ENCODE assay signal across 15 cellular contexts in genomic region chr15:41777421-41777973, GRCh38. TPM values are rescaled to one million over a fixed set of nuclear protein-coding genes. Genes with fewer than 3 reads are reported as not detected.
DNase-seq lines count a peak whose midpoint lies in the region; ATAC-seq, FAIRE-seq and TF ChIP-seq lines count a peak whose summit lies in the region.
"Had no signal": no experiment of that assay in that cellular context is flagged by ENCODE, and none has a peak within 500 bp of the region (broad histone marks: within the 10 kb centered on the region; RNA-seq: fewer than 3 reads in every experiment).

No MANE protein-coding gene starts in this region.

- peak; percentile 70 for DNase-seq in HT1080 (ENCODE audit: low read depth)
- no peak for DNase-seq in brain microvascular endothelial cell
- DNase-seq in keratinocyte (ENCODE audit: low read depth, low spot score): no peak
- no peak for DNase-seq in Caco-2
- DNase-seq in SW480 (ENCODE audit: low spot score): no peak
- no peak for DNase-seq in CD8-positive, alpha-beta T cell
- DNase-seq: activated CD4-positive, alpha-beta T cell treated with anti-CD3 and anti-CD28 coated beads, Interleukin-2, amount 50 U/mL, for 1 hour; DMS53; islet precursor cell; NCI-H526; stimulated activated CD4-positive, alpha-beta T cell treated with anti-CD3 and anti-CD28 coated beads, Interleukin-1b, Interleukin-23, amount 100 ng/mL, for 48 hours; T-helper 9 cell; trophoblast cell had no signal

- H3K36me3 ChIP-seq in BLaER1 (no peaks in the 10 kb centered on the region), brain microvascular endothelial cell (replicated peaks) (no peaks in the 10 kb centered on the region), keratinocyte (ENCODE audit: control insufficient read depth in 2 of 2, extremely low read depth in 1 of 2, insufficient read depth in 2 of 2, low read length in 2 of 2) (peaks cover 0 to 5% of the 10 kb centered on the region in 2 experiments), Caco-2 (ENCODE audit: control insufficient read depth, insufficient read depth, low read length) (no peaks in the 10 kb centered on the region)
- no peaks in the 10 kb centered on the region for H3K36me3 ChIP-seq in CD8-positive, alpha-beta T cell (ENCODE audit: insufficient read depth, low read length)

- H3K4me3 ChIP-seq in BLaER1 (no peak overlapping the region), brain microvascular endothelial cell (ENCODE audit: low read depth, low read length) (no peak overlapping the region), keratinocyte (ENCODE audit: control insufficient read depth in 2 of 3, extremely low read depth in 1 of 3, insufficient read depth in 2 of 3, low read depth in 1 of 3, low read length in 3 of 3) (peak overlapping the region; percentile 62 to 76 (median 72)), Caco-2 (ENCODE audit: low read depth, low read length) (no peak overlapping the region)
- H3K4me3 ChIP-seq in CD8-positive, alpha-beta T cell (ENCODE audit: low read depth, low read length): no peak overlapping the region

- H3K9me1 ChIP-seq in keratinocyte (ENCODE audit: control insufficient read depth, extremely low read depth, insufficient read depth, low read length): no peaks in the 10 kb centered on the region

- H3K9ac ChIP-seq in BLaER1 (peak overlapping the region; percentile 49), keratinocyte (ENCODE audit: control insufficient read depth, extremely low read depth, insufficient read depth, low read length) (peak overlapping the region; percentile 84)

- CTCF ChIA-PET in Caco-2 (lab: Charles Lee): no interaction called here
- CTCF ChIA-PET in CD8-positive, alpha-beta T cell (lab: Charles Lee): interaction anchor here (0.7 to 6.0 kb wide), 6 partner anchors 11 to 160 kb away, joined by 3 to 46 read pairs (median 4); no protein-coding TSS in a partner anchor

- H3K27ac Mint-ChIP-seq in Caco-2 (ENCODE audit: unreplicated experiment): no peak overlapping the region
- no peak overlapping the region for H3K27ac Mint-ChIP-seq in CD8-positive, alpha-beta T cell

- H4K20me1 ChIP-seq in BLaER1 (peaks cover 10% of the 10 kb centered on the region), keratinocyte (ENCODE audit: control insufficient read depth, extremely low read depth, insufficient read depth, low read length) (no peaks in the 10 kb centered on the region)

- BruUV-seq in Caco-2 (replicated peaks; lab: Mats Ljungman, UMichigan): no TSS peak

- H3K4me1 ChIP-seq in BLaER1 (peaks cover 89% of the 10 kb centered on the region), keratinocyte (ENCODE audit: control insufficient read depth, extremely low read depth, insufficient read depth, low read length) (peaks cover 63% of the 10 kb centered on the region), Caco-2 (peaks cover 32% of the 10 kb centered on the region)
- H3K4me1 ChIP-seq in CD8-positive, alpha-beta T cell (ENCODE audit: insufficient read depth, low read length): peaks cover 46% of the 10 kb centered on the region

- no peaks in the 10 kb centered on the region for H3K27me3 Mint-ChIP-seq in Caco-2 (ENCODE audit: insufficient read depth, unreplicated experiment)
- no peaks in the 10 kb centered on the region for H3K27me3 Mint-ChIP-seq in CD8-positive, alpha-beta T cell (ENCODE audit: low read depth)

- H3K27me3 ChIP-seq in BLaER1 (no peaks in the 10 kb centered on the region), brain microvascular endothelial cell (replicated peaks) (no peaks in the 10 kb centered on the region), keratinocyte (ENCODE audit: control insufficient read depth, extremely low read depth, insufficient read depth, low read length) (no peaks in the 10 kb centered on the region), Caco-2 (replicated peaks; ENCODE audit: control insufficient read depth, insufficient read depth, low read length) (no peaks in the 10 kb centered on the region)
- H3K27me3 ChIP-seq in CD8-positive, alpha-beta T cell (ENCODE audit: insufficient read depth, low read length): no peaks in the 10 kb centered on the region

- H3K36me3 Mint-ChIP-seq in Caco-2 (ENCODE audit: insufficient read depth, unreplicated experiment): peaks cover 42% of the 10 kb centered on the region
- H3K36me3 Mint-ChIP-seq in CD8-positive, alpha-beta T cell: peaks cover 22% of the 10 kb centered on the region

- POLR2A ChIA-PET in Caco-2 (lab: Charles Lee): no interaction called here
- POLR2A ChIA-PET in CD8-positive, alpha-beta T cell (lab: Charles Lee): interaction anchor here (0.6 kb wide), 1 partner anchor 109 kb away, joined by 3 read pairs; no protein-coding TSS in a partner anchor

- no peak overlapping the region for H2AFZ ChIP-seq in keratinocyte (ENCODE audit: control insufficient read depth, low read length)

- no peak for ATAC-seq in HG02763 (IDR thresholded peaks at IDR 0.05; ENCODE audit: unreplicated experiment)
- no peak for ATAC-seq in CD8-positive, alpha-beta T cell

- FAIRE-seq in keratinocyte (lab: Jason Lieb, UNC): peak; percentile 62

- in situ Hi-C loops in brain microvascular endothelial cell (cut with HindIII; ENCODE audit: low pct_ligation_motif_present, low sequenced_read_pairs): no loop called here

- TF ChIP-seq CTCF in brain microvascular endothelial cell (IDR thresholded peaks at IDR 0.05; ENCODE audit: low read depth, low read length, missing control alignments) (no peak), keratinocyte (optimal IDR thresholded peaks at IDR 0.05 in 1 of 3, IDR thresholded peaks at IDR 0.05 in 1 of 3, conservative IDR thresholded peaks at IDR 0.05 in 1 of 3; ENCODE audit: extremely low read depth in 1 of 3, insufficient read depth in 2 of 3, low read length in 3 of 3) (no peak), Caco-2 (IDR thresholded peaks at IDR 0.05; ENCODE audit: insufficient read depth in 1 of 2, low read depth in 1 of 2, low read length in 1 of 2, severe bottlenecking in 1 of 2, unreplicated experiment in 1 of 2) (no peak)
- TF ChIP-seq CTCF in CD8-positive, alpha-beta T cell (IDR thresholded peaks at IDR 0.05): no peak

- no peaks in the 10 kb centered on the region for H3K9me3 Mint-ChIP-seq in Caco-2 (ENCODE audit: unreplicated experiment)
- no peaks in the 10 kb centered on the region for H3K9me3 Mint-ChIP-seq in CD8-positive, alpha-beta T cell

- H3K9me3 ChIP-seq in BLaER1 (no peaks in the 10 kb centered on the region), keratinocyte (ENCODE audit: control insufficient read depth, low read depth, low read length) (no peaks in the 10 kb centered on the region), Caco-2 (no peaks in the 10 kb centered on the region)
- no peaks in the 10 kb centered on the region for H3K9me3 ChIP-seq in CD8-positive, alpha-beta T cell (ENCODE audit: low read length)

- dilution Hi-C loops in keratinocyte (cut with MboI; ENCODE audit: extremely low pct_ligation_motif_present, low sequenced_read_pairs): no loop called here

- H3K27ac ChIP-seq in BLaER1 (0 out of 2 replicates have a peak overlapping the region, but pooled peaks have one; percentile 10), brain microvascular endothelial cell (peak overlapping the region; percentile 23), keratinocyte (ENCODE audit: control insufficient read depth, insufficient read depth, low read length) (peak overlapping the region; percentile 95)
- H3K27ac ChIP-seq in CD8-positive, alpha-beta T cell (ENCODE audit: low read depth, low read length): no peak overlapping the region

- H3K4me1 Mint-ChIP-seq in Caco-2 (ENCODE audit: low read depth, unreplicated experiment): peaks cover 29% of the 10 kb centered on the region
- H3K4me1 Mint-ChIP-seq in CD8-positive, alpha-beta T cell (ENCODE audit: low read depth): peaks cover 77% of the 10 kb centered on the region

- H3K4me2 ChIP-seq in BLaER1 (peak overlapping the region; percentile 93), keratinocyte (ENCODE audit: control insufficient read depth, extremely low read depth, insufficient read depth, low read depth, low read length) (peak overlapping the region; percentile 86)

- H3K4me3 Mint-ChIP-seq in Caco-2 (ENCODE audit: unreplicated experiment): no peak overlapping the region
- H3K4me3 Mint-ChIP-seq in CD8-positive, alpha-beta T cell: no peak overlapping the region

- intact Hi-C loops in Caco-2 (cut with micrococcal nuclease; ENCODE audit: unreplicated experiment): no loop called here
- intact Hi-C loops in CD8-positive, alpha-beta T cell (cut with DNase I, micrococcal nuclease): loop anchor here in 1 of 2 experiments (10.0 kb wide), 1 partner anchor 157 kb away; no protein-coding TSS in a partner anchor

- H3K79me2 ChIP-seq in keratinocyte (ENCODE audit: control insufficient read depth, insufficient read depth, low read length): peaks cover 72% of the 10 kb centered on the region

RNA-seq across cellular contexts. Expression of gene MAPKBP1, which starts 3.2 kb away (rescaled TPM):
- total RNA-seq in HT1080 (2014; rRNA removed; shearing (Covaris generic)): 19.5 and 20.6 TPM in 2 replicates
- polyA plus RNA-seq in HT1080 (2015; cell fraction: cytosol; rRNA removed): 11.0 and 13.9 TPM in 2 replicates
- 73.8 and 77.9 TPM in 2 replicates for polyA plus RNA-seq in HT1080 (2015; cell fraction: nucleus; rRNA removed)
- 11.3 to 22.2 TPM (median 18.3 TPM) in 3 replicates for polyA plus RNA-seq in keratinocyte
- polyA plus RNA-seq in keratinocyte (2011; ENCODE audit: low read depth): 9.8 TPM
- 7.7 and 34.7 TPM in 2 replicates for polyA plus RNA-seq in keratinocyte (2011; cell fraction: cytosol; rRNA removed)
- 72.2 and 89.6 TPM in 2 replicates for polyA plus RNA-seq in keratinocyte (2011; cell fraction: nucleus; rRNA removed)
- polyA plus RNA-seq in keratinocyte (2012; ENCODE audit: low replicate concordance): 20.7 and 24.2 TPM in 2 replicates
- polyA minus RNA-seq in keratinocyte: 61.9 to 98.7 TPM (median 65.0 TPM) in 3 replicates
- 18.2 TPM for polyA minus RNA-seq in keratinocyte (2011; cell fraction: cytosol; rRNA and poly(A)+ RNA removed)
- 61.8 and 96.3 TPM in 2 replicates for polyA minus RNA-seq in keratinocyte (2011; cell fraction: nucleus; rRNA and poly(A)+ RNA removed)
- 16.2 and 23.0 TPM in 2 replicates for total RNA-seq in Caco-2 (2022)
- 10 to 100 TPM; 24.2 to 25.3 TPM for total RNA-seq in CD8-positive, alpha-beta T cell

RNA-seq across cellular contexts. Expression of gene JMJD7, which starts 50.4 kb away (rescaled TPM):
- 9.0 and 9.3 TPM in 2 replicates for total RNA-seq in HT1080 (2014; rRNA removed; shearing (Covaris generic))
- polyA plus RNA-seq in HT1080 (2015; cell fraction: cytosol; rRNA removed): 8.5 and 8.6 TPM in 2 replicates
- polyA plus RNA-seq in HT1080 (2015; cell fraction: nucleus; rRNA removed): 18.3 and 19.2 TPM in 2 replicates
- polyA plus RNA-seq in keratinocyte: 7.8 to 8.2 TPM (median 7.8 TPM) in 3 replicates
- 7.2 TPM for polyA plus RNA-seq in keratinocyte (2011; ENCODE audit: low read depth)
- 3.0 and 5.2 TPM in 2 replicates for polyA plus RNA-seq in keratinocyte (2011; cell fraction: cytosol; rRNA removed)
- 2.9 and 5.3 TPM in 2 replicates for polyA plus RNA-seq in keratinocyte (2011; cell fraction: nucleus; rRNA removed)
- 9.4 and 11.9 TPM in 2 replicates for polyA plus RNA-seq in keratinocyte (2012; ENCODE audit: low replicate concordance)
- polyA minus RNA-seq in keratinocyte: 2.1 to 5.8 TPM (median 3.3 TPM) in 3 replicates
- 5.2 TPM for polyA minus RNA-seq in keratinocyte (2011; cell fraction: cytosol; rRNA and poly(A)+ RNA removed)
- 1.8 TPM in 1 of 2 replicates, not detected in the other for polyA minus RNA-seq in keratinocyte (2011; cell fraction: nucleus; rRNA and poly(A)+ RNA removed)
- total RNA-seq in Caco-2 (2022): 10.9 and 12.2 TPM in 2 replicates
- total RNA-seq in CD8-positive, alpha-beta T cell: 10 to 100 TPM; 27.5 to 38.3 TPM

Comparison
In these comparisons a context has a peak if more than half of its experiments do, and no peak if none do; other contexts are left out.
1. H3K4me3 ChIP-seq: peak in keratinocyte (3 of 3); none in BLaER1 (single experiment), brain microvascular endothelial cell (single experiment), Caco-2 (single experiment) and CD8-positive, alpha-beta T cell (single experiment).